In genomic region chr15:89785064-89785770, GRCh38 we compare ENCODE assay signal across 1 cellular context.
A peak's percentile ranks its signal among the peaks of the same experiment; 100 is the strongest.
TF ChIP-seq lines count a peak whose summit lies in the region.

No MANE protein-coding gene starts in this region.

TF ChIP-seq in HepG2, 621 proteins besides CTCF, POLR2A, EP300 and RAD21 (continued from another document):
- TF ChIP-seq AHDC1 (CRISPR knock-in tag; IDR thresholded peaks at IDR 0.05; ENCODE audit: borderline replicate concordance) (no peak), CEBPB (IDR thresholded peaks at IDR 0.05; ENCODE audit: borderline replicate concordance, low read depth, low read length) (peak; percentile 80), MEIS2 (CRISPR knock-in tag; IDR thresholded peaks at IDR 0.05) (no peak), ZNF530 (CRISPR knock-in tag; IDR thresholded peaks at IDR 0.05; ENCODE audit: low read depth) (no peak), CREB3 (CRISPR knock-in tag; IDR thresholded peaks at IDR 0.05) (no peak), ZBTB25 (CRISPR knock-in tag; IDR thresholded peaks at IDR 0.05) (no peak), LCORL (IDR thresholded peaks at IDR 0.05) (no peak), LCORL (CRISPR knock-in tag; IDR thresholded peaks at IDR 0.05) (peak; percentile 63; the same call in 1 of the 2 replicates), HDAC1 (CRISPR knock-in tag; IDR thresholded peaks at IDR 0.05) (no peak), ZNF7 (CRISPR knock-in tag; IDR thresholded peaks at IDR 0.05) (no peak), ZNF253 (CRISPR knock-in tag; IDR thresholded peaks at IDR 0.05; ENCODE audit: borderline replicate concordance) (no peak), KAT8 (CRISPR knock-in tag; IDR thresholded peaks at IDR 0.05) (peak; percentile 30; the same call in 1 of the 2 replicates), MLXIP (CRISPR knock-in tag; IDR thresholded peaks at IDR 0.05; ENCODE audit: borderline replicate concordance) (no peak), RFX3 (CRISPR knock-in tag; IDR thresholded peaks at IDR 0.05) (no peak), NBN (conservative IDR thresholded peaks at IDR 0.05) (no peak), DPF2 (CRISPR knock-in tag; IDR thresholded peaks at IDR 0.05; ENCODE audit: borderline replicate concordance, low read depth) (peak; percentile 67), CREM (IDR thresholded peaks at IDR 0.05) (no peak), CREM (CRISPR knock-in tag; IDR thresholded peaks at IDR 0.05) (no peak), MED1 (CRISPR knock-in tag; IDR thresholded peaks at IDR 0.05) (peak; percentile 26; the same call in 1 of the 2 replicates), SOX6 (IDR thresholded peaks at IDR 0.05) (no peak), SOX6 (CRISPR knock-in tag; IDR thresholded peaks at IDR 0.05) (peak; percentile 50; the same call in 1 of the 2 replicates), ARID5B (CRISPR knock-in tag; IDR thresholded peaks at IDR 0.05) (peak; percentile 72), MATR3 (CRISPR knock-in tag; IDR thresholded peaks at IDR 0.05) (no peak), TEF (CRISPR knock-in tag; IDR thresholded peaks at IDR 0.05) (no peak), RFX1 (IDR thresholded peaks at IDR 0.05) (no peak), JARID2 (CRISPR knock-in tag; IDR thresholded peaks at IDR 0.05; ENCODE audit: insufficient replicate concordance) (no peak), SP4 (CRISPR knock-in tag; IDR thresholded peaks at IDR 0.05) (no peak), SALL1 (CRISPR knock-in tag; IDR thresholded peaks at IDR 0.05) (peak; percentile 78), ZNF549 (CRISPR knock-in tag; IDR thresholded peaks at IDR 0.05) (no peak), ZMAT3 (CRISPR knock-in tag; conservative IDR thresholded peaks at IDR 0.05) (no peak), MXD3 (CRISPR knock-in tag; IDR thresholded peaks at IDR 0.05) (no peak), ZNF563 (CRISPR knock-in tag; IDR thresholded peaks at IDR 0.05) (no peak), PRDM15 (CRISPR knock-in tag; IDR thresholded peaks at IDR 0.05) (peak; percentile 75), THAP11 (CRISPR knock-in tag; IDR thresholded peaks at IDR 0.05) (0 out of 2 replicates have a peak, but pooled peaks have one; percentile 17), THAP7 (CRISPR knock-in tag; IDR thresholded peaks at IDR 0.05) (no peak), ZNF564 (CRISPR knock-in tag; IDR thresholded peaks at IDR 0.05) (no peak)
TF ChIP-seq in HepG2: peak in this region for 49.
